ENCODE assay signal across 27 cellular contexts in genomic region chr5:94614156-94614805, GRCh38.
"Had no signal": no experiment of that assay in that cellular context is flagged by ENCODE, and none has a peak within 500 bp of the region (broad histone marks: within the 10 kb centered on the region; RNA-seq: fewer than 3 reads in every experiment).

No MANE protein-coding gene starts in this region.

- H3K27ac Mint-ChIP-seq: immature natural killer cell; naive thymus-derived CD8-positive, alpha-beta T cell; nephron; stimulated activated naive B cell treated with anti-CD40 and anti-IgM and Interleukin-4, amounts not matched to agents 10 μg/mL and 1 μg/mL and 100 μg/mL, for 72 hours had no signal

- DNase-seq: immature natural killer cell; kidney; left colon; left lung; lower lobe of right lung; nucleus accumbens; pancreas; posterior cingulate gyrus; retina; right cardiac atrium; stimulated activated CD4-positive, alpha-beta T cell treated with anti-CD3 and anti-CD28 coated beads, Interleukin-12 subunit alpha, Interleukin-12 subunit beta, amount 100 ng/mL, for 4 hours; stimulated activated CD4-positive, alpha-beta T cell treated with anti-CD3 and anti-CD28 coated beads, Interleukin-2, amount 100 ng/mL, for 24 hours; stimulated activated CD4-positive, alpha-beta T cell treated with anti-CD3 and anti-CD28 coated beads, Interleukin-4, amount 100 ng/mL, for 1 hour; stimulated activated naive B cell treated with anti-CD40 and anti-IgM and Interleukin-4, amounts not matched to agents 10 μg/mL and 1 μg/mL and 100 μg/mL, for 72 hours; stimulated activated naive CD8-positive, alpha-beta T cell treated with anti-CD3 and anti-CD28 coated beads, Interleukin-15, Interleukin-2, amounts not matched to agents 100 U/mL and 50 U/mL, for 24 hours; stomach; tibial artery; upper lobe of right lung had no signal

- FAIRE-seq: islet of Langerhans, pancreas, urothelium cell line had no signal

- H3K36me3 ChIP-seq: left lung, lower lobe of right lung, pancreas, prostate gland, stomach, thoracic aorta, tibial artery, upper lobe of right lung had no signal

- H3K4me1 ChIP-seq: prostate gland had no signal

- H3K4me3 Mint-ChIP-seq: immature natural killer cell; nephron; neural crest cell; stimulated activated naive B cell treated with anti-CD40 and anti-IgM and Interleukin-4, amounts not matched to agents 10 μg/mL and 1 μg/mL and 100 μg/mL, for 72 hours had no signal

- ATAC-seq: left colon; left lung; lower lobe of right lung; naive thymus-derived CD8-positive, alpha-beta T cell; pancreas; right cardiac atrium; sciatic nerve; stimulated activated naive B cell treated with anti-CD40 and anti-IgM and Interleukin-4, amounts not matched to agents 10 μg/mL and 1 μg/mL and 100 μg/mL, for 72 hours; upper lobe of right lung had no signal

- H3K27me3 Mint-ChIP-seq: naive thymus-derived CD8-positive, alpha-beta T cell; stimulated activated naive B cell treated with anti-CD40 and anti-IgM and Interleukin-4, amounts not matched to agents 10 μg/mL and 1 μg/mL and 100 μg/mL, for 72 hours had no signal

- H3K27me3 ChIP-seq: left lung, pancreas, stomach, tibial artery, upper lobe of right lung had no signal

- H3K27ac ChIP-seq: left lung, lower lobe of right lung, pancreas, prostate gland, skin epidermis, stomach, thoracic aorta, tibial artery, upper lobe of right lung had no signal

- H3K4me3 ChIP-seq: left lung, lower lobe of right lung, pancreas, prostate gland, skin epidermis, stomach, thoracic aorta, tibial artery, upper lobe of right lung had no signal

- H3K9me3 ChIP-seq: left lung, lower lobe of right lung, pancreas, prostate gland, stomach, thoracic aorta, tibial artery, upper lobe of right lung had no signal

- H3K9me3 Mint-ChIP-seq: immature natural killer cell; naive thymus-derived CD8-positive, alpha-beta T cell; nephron; neural crest cell; stimulated activated naive B cell treated with anti-CD40 and anti-IgM and Interleukin-4, amounts not matched to agents 10 μg/mL and 1 μg/mL and 100 μg/mL, for 72 hours had no signal

- H3K36me3 Mint-ChIP-seq: naive thymus-derived CD8-positive, alpha-beta T cell had no signal
